34 cellular contexts compared by ENCODE assay signal in the genomic region with DNA sequence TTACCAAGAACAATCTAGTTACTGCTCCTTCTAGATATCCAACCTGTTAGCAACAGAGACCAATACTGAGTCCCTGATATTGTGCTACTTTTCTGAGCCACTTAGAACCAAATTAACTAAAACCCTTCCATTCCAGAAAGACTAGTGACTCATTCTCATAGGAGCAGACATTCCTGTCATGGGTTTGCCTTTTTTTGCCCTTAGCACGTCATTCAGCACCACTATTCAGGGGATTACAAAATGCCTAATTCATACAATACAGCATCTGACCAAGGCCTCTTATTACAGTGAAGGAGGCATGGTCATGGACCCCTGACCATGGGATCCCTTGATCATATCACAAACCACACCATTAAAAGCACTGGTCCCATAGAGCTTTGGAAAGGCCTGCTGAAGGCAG.
DNase-seq lines count a peak whose midpoint lies in the region; FAIRE-seq and TF ChIP-seq lines count a peak whose summit lies in the region.
"Had no signal": no experiment of that assay in that cellular context is flagged by ENCODE, and none has a peak within 500 bp of the region (broad histone marks: within the 10 kb centered on the region; RNA-seq: fewer than 3 reads in every experiment).

No MANE protein-coding gene starts in this region.

- no peak for TF ChIP-seq CTCF in bronchial epithelial cell (IDR thresholded peaks at IDR 0.05; ENCODE audit: insufficient read depth, low read length, severe bottlenecking)
- TF ChIP-seq CTCF in fibroblast of villous mesenchyme (IDR thresholded peaks at IDR 0.05; ENCODE audit: insufficient read depth, low read depth, low read length): no peak
- no peak for TF ChIP-seq CTCF in testis (IDR thresholded peaks at IDR 0.05)

- CTCF ChIA-PET in activated naive CD4-positive, alpha-beta T cell treated with anti-CD3 and anti-CD28 coated beads for 36 hours (lab: Charles Lee): no interaction called here

- no peak overlapping the region for H3K4me3 Mint-ChIP-seq in activated naive CD4-positive, alpha-beta T cell treated with anti-CD3 and anti-CD28 coated beads for 36 hours
- H3K4me3 Mint-ChIP-seq: activated CD8-positive, alpha-beta T cell treated with anti-CD3 and anti-CD28 coated beads, Interleukin-2, amount 10 ng/mL, durations not matched to agents 7 days and 5 days; mesothelial cell of epicardium; naive thymus-derived CD4-positive, alpha-beta T cell had no signal

- WGBS in testis, 2 donors: 65 to 83% methylated on average over 1 of the region's 1 CpG

- intact Hi-C loops in testis (cut with DNase I; ENCODE audit: low total_unique reads): no loop called here
- intact Hi-C loops in activated naive CD4-positive, alpha-beta T cell treated with anti-CD3 and anti-CD28 coated beads for 36 hours (cut with micrococcal nuclease): no loop called here

- TF ChIP-seq POLR2A in testis (IDR thresholded peaks at IDR 0.05): no peak

- peak; percentile 54 for DNase-seq in AG08395 (ENCODE audit: low spot score)
- peak; percentile 23 for DNase-seq in HT1080 (ENCODE audit: low read depth)
- DNase-seq in bronchial epithelial cell (ENCODE audit: low read depth): peak; percentile 88
- peak; percentile 22 for DNase-seq in fibroblast of villous mesenchyme (ENCODE audit: low read depth)
- DNase-seq in testis: no peak
- no peak for DNase-seq in activated naive CD4-positive, alpha-beta T cell treated with anti-CD3 and anti-CD28 coated beads for 36 hours
- DNase-seq in NCI-H446 (lab: John Stamatoyannopoulos, UW): no peak
- no peak for DNase-seq in NCI-H1436 treated with DMSO at 0.1 percent for 48 hours (lab: John Stamatoyannopoulos, UW)
- DNase-seq: 8988T; activated CD4-positive, CD25-positive, alpha-beta regulatory T cell treated with anti-CD3 and anti-CD28 coated beads, Interleukin-2, amount 50 U/mL, for 72 hours; activated CD8-positive, alpha-beta T cell treated with anti-CD3 and anti-CD28 coated beads, Interleukin-2, amount 10 ng/mL, durations not matched to agents 7 days and 5 days; activated effector memory CD4-positive, alpha-beta T cell treated with anti-CD3 and anti-CD28 coated beads, Interleukin-2, amount 50 U/mL, for 16 hours; adrenal gland; BE2C; Caco-2; caudate nucleus; dermis blood vessel endothelial cell; DMS79 treated with DMSO at 0.1 percent for 48 hours; Karpas-422; left ventricle myocardium superior; naive thymus-derived CD4-positive, alpha-beta T cell; NCI-H1048; NCI-H2029 treated with DMSO at 0.1 percent for 48 hours; NCI-H226; nucleus accumbens; SHP77; small intestine; stimulated activated CD4-positive, alpha-beta T cell treated with anti-CD3 and anti-CD28 coated beads, Interleukin-1b, Interleukin-23, amount 100 ng/mL, for 48 hours; upper lobe of left lung had no signal

- H3K4me3 ChIP-seq in bronchial epithelial cell (ENCODE audit: low read depth, low read length) (no peak overlapping the region), fibroblast of villous mesenchyme (ENCODE audit: low read depth, low read length) (no peak overlapping the region), testis (no peak overlapping the region)
- H3K4me3 ChIP-seq: adrenal gland, upper lobe of left lung had no signal

- H3K27ac ChIP-seq in testis: no peak overlapping the region
- H3K27ac ChIP-seq: adrenal gland, upper lobe of left lung had no signal

- peak; percentile 89 for FAIRE-seq in bronchial epithelial cell (lab: Jason Lieb, UNC)
- FAIRE-seq: endometrium, GM12892, H54, islet of Langerhans, small intestine had no signal

- H3K4me1 ChIP-seq in testis: no peaks in the 10 kb centered on the region
- H3K4me1 ChIP-seq: adrenal gland, BE2C, Caco-2, upper lobe of left lung had no signal

- H3K27me3 Mint-ChIP-seq in activated naive CD4-positive, alpha-beta T cell treated with anti-CD3 and anti-CD28 coated beads for 36 hours (ENCODE audit: low read depth): peaks cover 28% of the 10 kb centered on the region

- no peaks in the 10 kb centered on the region for H3K36me3 Mint-ChIP-seq in activated naive CD4-positive, alpha-beta T cell treated with anti-CD3 and anti-CD28 coated beads for 36 hours (ENCODE audit: low read depth)
- H3K36me3 Mint-ChIP-seq: mesothelial cell of epicardium had no signal

- H3K27me3 ChIP-seq in bronchial epithelial cell (ENCODE audit: control insufficient read depth, insufficient read depth, low read length) (no peaks in the 10 kb centered on the region), testis (no peaks in the 10 kb centered on the region)
- H3K27me3 ChIP-seq: adrenal gland, BE2C, upper lobe of left lung had no signal

- H3K9me3 ChIP-seq in testis: no peaks in the 10 kb centered on the region
- H3K9me3 ChIP-seq: adrenal gland, BE2C, Caco-2, upper lobe of left lung had no signal

- no peaks in the 10 kb centered on the region for H3K36me3 ChIP-seq in bronchial epithelial cell (ENCODE audit: control insufficient read depth, insufficient read depth, low read length)
- no peaks in the 10 kb centered on the region for H3K36me3 ChIP-seq in testis (ENCODE audit: low read depth, missing control alignments)
- H3K36me3 ChIP-seq: adrenal gland, BE2C, upper lobe of left lung had no signal

- H3K9me3 Mint-ChIP-seq in activated naive CD4-positive, alpha-beta T cell treated with anti-CD3 and anti-CD28 coated beads for 36 hours: no peaks in the 10 kb centered on the region

- H3K4me1 Mint-ChIP-seq in activated naive CD4-positive, alpha-beta T cell treated with anti-CD3 and anti-CD28 coated beads for 36 hours (ENCODE audit: low read depth): no peaks in the 10 kb centered on the region
- H3K4me1 Mint-ChIP-seq: mesothelial cell of epicardium; naive thymus-derived CD4-positive, alpha-beta T cell had no signal

- H3K27ac Mint-ChIP-seq in activated naive CD4-positive, alpha-beta T cell treated with anti-CD3 and anti-CD28 coated beads for 36 hours: no peak overlapping the region
- H3K27ac Mint-ChIP-seq: activated CD8-positive, alpha-beta T cell treated with anti-CD3 and anti-CD28 coated beads, Interleukin-2, amount 10 ng/mL, durations not matched to agents 7 days and 5 days; mesothelial cell of epicardium; naive thymus-derived CD4-positive, alpha-beta T cell had no signal

Comparison
In these comparisons a context has a peak if more than half of its experiments do, and no peak if none do; other contexts are left out.
1. DNase-seq: peak in AG08395 (single experiment), HT1080 (single experiment), bronchial epithelial cell (single experiment) and fibroblast of villous mesenchyme (single experiment); none in testis (single experiment), activated naive CD4-positive, alpha-beta T cell treated with anti-CD3 and anti-CD28 coated beads for 36 hours (single experiment), NCI-H446 (0 of 2) and NCI-H1436 treated with DMSO at 0.1 percent for 48 hours (single experiment).